Comparison of ENCODE assay signal across 18 cellular contexts in genomic region chr4:159698336-159698735, GRCh38.
"Had no signal": no experiment of that assay in that cellular context is flagged by ENCODE, and none has a peak within 500 bp of the region (broad histone marks: within the 10 kb centered on the region; RNA-seq: fewer than 3 reads in every experiment).

No MANE protein-coding gene starts in this region.

- H3K36me3 Mint-ChIP-seq: activated naive CD4-positive, alpha-beta T cell treated with anti-CD3 and anti-CD28 coated beads, Interleukin-2, amount 50 U/mL, for 72 hours; naive thymus-derived CD8-positive, alpha-beta T cell had no signal

- ATAC-seq: activated naive CD4-positive, alpha-beta T cell treated with anti-CD3 and anti-CD28 coated beads, Interleukin-2, amount 50 U/mL, for 72 hours; activated T-cell treated with anti-CD3 and anti-CD28 coated beads, Interleukin-2, amount 50 U/mL, for 72 hours; gastrocnemius medialis; heart right ventricle; naive thymus-derived CD8-positive, alpha-beta T cell; right cardiac atrium had no signal

- H3K36me3 ChIP-seq: gastrocnemius medialis, heart right ventricle, spleen, stomach, thoracic aorta had no signal

- H3K9me3 ChIP-seq: gastrocnemius medialis, thoracic aorta had no signal

- H3K4me3 ChIP-seq: dorsolateral prefrontal cortex, gastrocnemius medialis, heart right ventricle, lung, spleen, stomach, thoracic aorta had no signal

- H3K9me3 Mint-ChIP-seq: activated CD4-positive, alpha-beta T cell treated with anti-CD3 and anti-CD28 coated beads, Interleukin-2, amount 10 ng/mL, durations not matched to agents 24 days and 14 days had no signal

- H3K4me3 Mint-ChIP-seq: activated CD4-positive, alpha-beta T cell treated with anti-CD3 and anti-CD28 coated beads, Interleukin-2, amount 10 ng/mL, durations not matched to agents 24 days and 14 days; activated T-cell treated with anti-CD3 and anti-CD28 coated beads, Interleukin-2, amount 50 U/mL, for 72 hours; endodermal cell; naive thymus-derived CD8-positive, alpha-beta T cell had no signal

- H3K27ac ChIP-seq: dorsolateral prefrontal cortex, gastrocnemius medialis, heart right ventricle, spleen, stomach, thoracic aorta had no signal

- H3K4me1 ChIP-seq: gastrocnemius medialis, heart right ventricle, spleen, stomach had no signal

- H3K27me3 Mint-ChIP-seq: activated CD4-positive, alpha-beta T cell treated with anti-CD3 and anti-CD28 coated beads, Interleukin-2, amount 10 ng/mL, durations not matched to agents 24 days and 14 days; naive thymus-derived CD8-positive, alpha-beta T cell; progenitor cell of endocrine pancreas had no signal

- DNase-seq: activated CD4-positive, alpha-beta T cell treated with anti-CD3 and anti-CD28 coated beads, Interleukin-2, amount 10 ng/mL, durations not matched to agents 24 days and 14 days; activated CD4-positive, CD25-positive, alpha-beta regulatory T cell; activated CD8-positive, alpha-beta memory T cell treated with anti-CD3 and anti-CD28 coated beads, Interleukin-2, amount 50 U/mL, for 48 hours; activated gamma-delta T cell; activated T-cell treated with anti-CD3 and anti-CD28 coated beads, Interleukin-2, amount 50 U/mL, for 72 hours; amygdala; dorsolateral prefrontal cortex; endodermal cell; gastrocnemius medialis; heart right ventricle; naive thymus-derived CD8-positive, alpha-beta T cell; right cardiac atrium; spleen; stomach had no signal

- H3K4me1 Mint-ChIP-seq: activated CD4-positive, alpha-beta T cell treated with anti-CD3 and anti-CD28 coated beads, Interleukin-2, amount 10 ng/mL, durations not matched to agents 24 days and 14 days had no signal

- H3K27me3 ChIP-seq: dorsolateral prefrontal cortex, gastrocnemius medialis, heart right ventricle, spleen, stomach had no signal

- H3K27ac Mint-ChIP-seq: activated CD4-positive, alpha-beta T cell treated with anti-CD3 and anti-CD28 coated beads, Interleukin-2, amount 10 ng/mL, durations not matched to agents 24 days and 14 days; activated naive CD4-positive, alpha-beta T cell treated with anti-CD3 and anti-CD28 coated beads, Interleukin-2, amount 50 U/mL, for 72 hours; activated T-cell treated with anti-CD3 and anti-CD28 coated beads, Interleukin-2, amount 50 U/mL, for 72 hours; endodermal cell; naive thymus-derived CD8-positive, alpha-beta T cell; progenitor cell of endocrine pancreas had no signal
